8 cellular contexts compared by ENCODE assay signal in the genomic region with DNA sequence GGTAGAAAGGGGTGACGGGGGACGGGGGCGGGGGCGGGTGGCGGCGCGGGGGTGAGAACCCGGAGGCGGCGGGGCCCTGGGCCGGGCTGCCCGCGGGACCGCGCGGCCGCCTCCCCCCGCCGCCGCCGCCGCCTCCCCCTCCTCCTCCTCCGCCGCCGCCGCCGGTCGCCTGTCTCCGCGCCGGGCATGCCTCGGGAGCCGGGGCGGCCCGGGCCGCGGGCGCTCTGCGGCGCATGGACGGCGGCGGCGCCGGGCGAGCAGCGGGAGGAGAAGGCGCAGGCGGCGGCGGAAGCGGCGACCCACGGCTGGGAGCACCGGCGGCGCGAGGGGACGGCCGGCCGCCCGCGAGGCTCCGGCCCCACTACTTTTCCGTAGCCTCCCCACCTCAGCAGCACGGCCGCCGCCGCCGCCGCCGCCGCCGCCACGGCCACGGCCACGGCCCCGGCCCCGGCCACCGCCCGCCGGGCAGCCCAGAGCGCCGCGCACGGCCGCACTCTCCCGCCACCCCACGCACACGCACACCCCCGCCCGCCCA. TPM values are rescaled to one million over a fixed set of nuclear protein-coding genes. Genes with fewer than 3 reads are reported as not detected.
DNase-seq lines count a peak whose midpoint lies in the region; ATAC-seq, FAIRE-seq and TF ChIP-seq lines count a peak whose summit lies in the region.

A gene (plus strand): TSS at position 161 of the 535 bp plus-strand sequence.

- peak within 1 kb of the TSS; percentile 96 for H3K9ac ChIP-seq in astrocyte (ENCODE audit: low read length)

- no peaks in the 10 kb centered on the region for H3K36me3 Mint-ChIP-seq in astrocyte (ENCODE audit: low read depth, unreplicated experiment)
- no peaks in the 10 kb centered on the region for H3K36me3 Mint-ChIP-seq in stimulated activated memory B cell treated with anti-CD40 and anti-IgM and Interleukin-4, amounts not matched to agents 10 μg/mL and 1 μg/mL and 100 μg/mL, for 72 hours

- peaks cover 3% of the 10 kb centered on the region for H3K4me1 Mint-ChIP-seq in astrocyte (ENCODE audit: low read depth, unreplicated experiment)
- peaks cover 23% of the 10 kb centered on the region for H3K4me1 Mint-ChIP-seq in stimulated activated memory B cell treated with anti-CD40 and anti-IgM and Interleukin-4, amounts not matched to agents 10 μg/mL and 1 μg/mL and 100 μg/mL, for 72 hours

- peak within 1 kb of the TSS; percentile 91 for H3K4me2 ChIP-seq in astrocyte (ENCODE audit: low read length)

- peak; percentile 31 for ATAC-seq in HG02623 (IDR thresholded peaks at IDR 0.05; ENCODE audit: unreplicated experiment)
- ATAC-seq in stimulated activated memory B cell treated with anti-CD40 and anti-IgM and Interleukin-4, amounts not matched to agents 10 μg/mL and 1 μg/mL and 100 μg/mL, for 72 hours = peak; percentile 34
- ATAC-seq in HG02840 (IDR thresholded peaks at IDR 0.05; ENCODE audit: low FRiP score, unreplicated experiment) = no peak
- no peak for ATAC-seq in HG03175 (IDR thresholded peaks at IDR 0.05; ENCODE audit: unreplicated experiment)

- no peak for FAIRE-seq in astrocyte (lab: Jason Lieb, UNC)

- H3K4me1 ChIP-seq in astrocyte (ENCODE audit: insufficient read depth, low read length) = peaks cover 22% of the 10 kb centered on the region

- H3K27me3 ChIP-seq in astrocyte (ENCODE audit: insufficient read depth, low read length) = peaks cover 29% of the 10 kb centered on the region

- H3K27ac ChIP-seq in astrocyte (ENCODE audit: low read depth, low read length) = peak within 1 kb of the TSS; percentile 93

- H3K9me3 ChIP-seq in astrocyte (ENCODE audit: insufficient read depth, low read depth, low read length) = no peaks in the 10 kb centered on the region

- DNase-seq in EH (ENCODE audit: low read depth) = peak; percentile 12
- DNase-seq in astrocyte (ENCODE audit: low read depth) = no peak
- peak; percentile 32 for DNase-seq in iPS-NIHi11 (ENCODE audit: low spot score)
- DNase-seq in foreskin melanocyte = no peak

- peaks cover 19% of the 10 kb centered on the region for H3K27me3 Mint-ChIP-seq in astrocyte (ENCODE audit: low read depth, unreplicated experiment)
- peaks cover 73% of the 10 kb centered on the region for H3K27me3 Mint-ChIP-seq in stimulated activated memory B cell treated with anti-CD40 and anti-IgM and Interleukin-4, amounts not matched to agents 10 μg/mL and 1 μg/mL and 100 μg/mL, for 72 hours

- no peaks in the 10 kb centered on the region for H3K36me3 ChIP-seq in astrocyte (ENCODE audit: insufficient read depth, low read length)

- no peak for TF ChIP-seq CTCF in astrocyte (IDR thresholded peaks at IDR 0.05; ENCODE audit: insufficient read depth, low read depth, low read length)

- peak within 1 kb of the TSS; percentile 67 for H3K4me3 ChIP-seq in astrocyte (ENCODE audit: insufficient read depth, low read depth, low read length)

- H2AFZ ChIP-seq in astrocyte (ENCODE audit: low read depth, low read length) = peak within 1 kb of the TSS; percentile 70

- peak within 1 kb of the TSS; percentile 92 for H3K4me3 Mint-ChIP-seq in astrocyte (ENCODE audit: unreplicated experiment)
- peak within 1 kb of the TSS; percentile 81 for H3K4me3 Mint-ChIP-seq in stimulated activated memory B cell treated with anti-CD40 and anti-IgM and Interleukin-4, amounts not matched to agents 10 μg/mL and 1 μg/mL and 100 μg/mL, for 72 hours

- H3K27ac Mint-ChIP-seq in astrocyte (ENCODE audit: unreplicated experiment) = peak within 1 kb of the TSS; percentile 97
- peak within 1 kb of the TSS; percentile 25 for H3K27ac Mint-ChIP-seq in stimulated activated memory B cell treated with anti-CD40 and anti-IgM and Interleukin-4, amounts not matched to agents 10 μg/mL and 1 μg/mL and 100 μg/mL, for 72 hours

- H3K79me2 ChIP-seq in astrocyte (ENCODE audit: insufficient read depth, low read length) = peaks cover 25% of the 10 kb centered on the region

- peaks cover 13% of the 10 kb centered on the region for H4K20me1 ChIP-seq in astrocyte (ENCODE audit: insufficient read depth, low read length)

- H3K9me3 Mint-ChIP-seq in astrocyte (ENCODE audit: unreplicated experiment) = no peaks in the 10 kb centered on the region
- H3K9me3 Mint-ChIP-seq in stimulated activated memory B cell treated with anti-CD40 and anti-IgM and Interleukin-4, amounts not matched to agents 10 μg/mL and 1 μg/mL and 100 μg/mL, for 72 hours = no peaks in the 10 kb centered on the region

RNA-seq across cellular contexts. Expression of the gene that starts here (rescaled TPM):
- total RNA-seq in astrocyte = 2.2 and 2.6 TPM in 2 replicates

Comparison
In these comparisons a context has a peak if more than half of its experiments do, and no peak if none do; other contexts are left out.
1. DNase-seq: peak in EH (single experiment) and iPS-NIHi11 (single experiment); none in astrocyte (single experiment) and foreskin melanocyte (single experiment).
2. ATAC-seq: peak in HG02623 (single experiment) and stimulated activated memory B cell treated with anti-CD40 and anti-IgM and Interleukin-4, amounts not matched to agents 10 μg/mL and 1 μg/mL and 100 μg/mL, for 72 hours (single experiment); none in HG02840 (single experiment) and HG03175 (single experiment).